In genomic region chr1:223421025-223421424, GRCh38 we compare ENCODE assay signal across 13 cellular contexts. TPM values are rescaled to one million over a fixed set of nuclear protein-coding genes. Genes with fewer than 3 reads are reported as not detected.
DNase-seq lines count a peak whose midpoint lies in the region; ATAC-seq and TF ChIP-seq lines count a peak whose summit lies in the region.
"Had no signal": no experiment of that assay in that cellular context is flagged by ENCODE, and none has a peak within 500 bp of the region (broad histone marks: within the 10 kb centered on the region; RNA-seq: fewer than 3 reads in every experiment).

No MANE protein-coding gene starts in this region.

- H3K4me3 ChIP-seq in right cardiac atrium (ENCODE audit: low read length): no peak overlapping the region
- H3K4me3 ChIP-seq: SK-N-MC had no signal

- H3K27ac ChIP-seq in right cardiac atrium (ENCODE audit: low read length): no peak overlapping the region
- H3K27ac ChIP-seq: SK-N-MC had no signal

- DNase-seq in Right ventricle myocardium superior (no peak), right cardiac atrium (no peak), NCI-H1092 treated with DMSO at 0.1 percent for 48 hours (lab: John Stamatoyannopoulos, UW) (peak; percentile 35), cerebellum (ENCODE audit: low spot score) (peak; percentile 65), NCI-H226 (no peak), natural killer cell (no peak)
- DNase-seq in naive thymus-derived CD8-positive, alpha-beta T cell: no peak
- DNase-seq: AML-193; CD4-positive, CD25-positive, alpha-beta regulatory T cell; NCI-H526; T-cell had no signal

- peaks cover 9 to 20% of the 10 kb centered on the region in 2 donors for H3K27me3 Mint-ChIP-seq in natural killer cell (ENCODE audit: low read depth in 2 of 2)
- H3K27me3 Mint-ChIP-seq in naive thymus-derived CD8-positive, alpha-beta T cell: peaks cover 0 to 4% (median 0%) of the 10 kb centered on the region in 5 donors

- peaks cover 10% of the 10 kb centered on the region for H3K4me1 ChIP-seq in right cardiac atrium (ENCODE audit: control insufficient read depth, insufficient read depth, low read length)

- TF ChIP-seq CTCF in natural killer cell (IDR thresholded peaks at IDR 0.05): no peak

- POLR2A ChIA-PET in naive thymus-derived CD8-positive, alpha-beta T cell (lab: Charles Lee): no interaction called here

- intact Hi-C loops in Right ventricle myocardium superior (cut with DNase I): no loop called here
- intact Hi-C loops in right cardiac atrium (cut with DNase I): no loop called here
- intact Hi-C loops in natural killer cell (cut with micrococcal nuclease): no loop called here

- H3K4me3 Mint-ChIP-seq in natural killer cell: no peak overlapping the region
- H3K4me3 Mint-ChIP-seq in naive thymus-derived CD8-positive, alpha-beta T cell: no peak overlapping the region
- H3K4me3 Mint-ChIP-seq: CD4-positive, CD25-positive, alpha-beta regulatory T cell; T-cell had no signal

- no peaks in the 10 kb centered on the region for H3K27me3 ChIP-seq in right cardiac atrium (ENCODE audit: control insufficient read depth, insufficient read depth)

- no peaks in the 10 kb centered on the region for H3K4me1 Mint-ChIP-seq in natural killer cell
- H3K4me1 Mint-ChIP-seq in naive thymus-derived CD8-positive, alpha-beta T cell: peaks cover 0 to 7% (median 2%) of the 10 kb centered on the region in 4 donors
- H3K4me1 Mint-ChIP-seq: CD4-positive, CD25-positive, alpha-beta regulatory T cell; T-cell had no signal

- no peaks in the 10 kb centered on the region for H3K9me3 ChIP-seq in right cardiac atrium (ENCODE audit: control insufficient read depth, low read length)

- WGBS in right cardiac atrium: 32% methylated on average over 1 of the region's 1 CpG

- H3K9me3 Mint-ChIP-seq in natural killer cell: no peaks in the 10 kb centered on the region
- no peaks in the 10 kb centered on the region for H3K9me3 Mint-ChIP-seq in naive thymus-derived CD8-positive, alpha-beta T cell
- H3K9me3 Mint-ChIP-seq: T-cell had no signal

- H3K36me3 Mint-ChIP-seq in natural killer cell: no peaks in the 10 kb centered on the region
- no peaks in the 10 kb centered on the region for H3K36me3 Mint-ChIP-seq in naive thymus-derived CD8-positive, alpha-beta T cell
- H3K36me3 Mint-ChIP-seq: CD4-positive, CD25-positive, alpha-beta regulatory T cell; T-cell had no signal

- no peak overlapping the region for H3K27ac Mint-ChIP-seq in natural killer cell
- no peak overlapping the region for H3K27ac Mint-ChIP-seq in naive thymus-derived CD8-positive, alpha-beta T cell
- H3K27ac Mint-ChIP-seq: CD4-positive, CD25-positive, alpha-beta regulatory T cell; T-cell had no signal

- peak; percentile 42 for ATAC-seq in Right ventricle myocardium superior (ENCODE audit: poor library complexity)
- ATAC-seq in right cardiac atrium: no peak
- no peak for ATAC-seq in natural killer cell
- ATAC-seq in naive thymus-derived CD8-positive, alpha-beta T cell: no peak
- ATAC-seq: T-cell had no signal

RNA-seq across cellular contexts. Expression of gene CCDC185, which starts 27.8 kb away (rescaled TPM):
- not detected for total RNA-seq in Right ventricle myocardium superior
- total RNA-seq in right cardiac atrium: under 1 TPM in 3 of 4 donors, not detected in 1; 0.14 to 0.35 (median 0.34) TPM
- 0.34 TPM for polyA plus RNA-seq in right cardiac atrium
- not detected for total RNA-seq in cerebellum
- not detected for total RNA-seq in natural killer cell
- not detected for total RNA-seq in naive thymus-derived CD8-positive, alpha-beta T cell
- polyA plus RNA-seq in naive thymus-derived CD8-positive, alpha-beta T cell: not detected
- total RNA-seq: CD4-positive, CD25-positive, alpha-beta regulatory T cell; HT1080; T-cell had no signal
- polyA plus RNA-seq: CD4-positive, CD25-positive, alpha-beta regulatory T cell had no signal

RNA-seq across cellular contexts. Expression of gene SUSD4, which starts 57.0 kb away (rescaled TPM):
- total RNA-seq in Right ventricle myocardium superior: 5.8 TPM
- total RNA-seq in right cardiac atrium: 10 to 100 TPM; 16.7 to 81.7 (median 37.0) TPM
- 29.8 TPM for polyA plus RNA-seq in right cardiac atrium
- 25.3 TPM for total RNA-seq in cerebellum
- 1 to 10 TPM in 1 of 3 donors, under 1 TPM in 1, not detected in 1; 0.60 to 1.1 TPM for total RNA-seq in natural killer cell
- total RNA-seq in naive thymus-derived CD8-positive, alpha-beta T cell: under 1 TPM; 0.52 to 0.66 TPM
- 1 to 10 TPM; 2.6 to 7.8 (median 3.1) TPM for polyA plus RNA-seq in naive thymus-derived CD8-positive, alpha-beta T cell

Comparison
In these comparisons a context has a peak if more than half of its experiments do, and no peak if none do; other contexts are left out.
1. DNase-seq: peak in NCI-H1092 treated with DMSO at 0.1 percent for 48 hours (single experiment) and cerebellum (single experiment); none in Right ventricle myocardium superior (single experiment), right cardiac atrium (0 of 3), NCI-H226 (single experiment), natural killer cell (single experiment) and naive thymus-derived CD8-positive, alpha-beta T cell (0 of 10).